Comparison of ENCODE assay signal across 16 cellular contexts in the genomic region with DNA sequence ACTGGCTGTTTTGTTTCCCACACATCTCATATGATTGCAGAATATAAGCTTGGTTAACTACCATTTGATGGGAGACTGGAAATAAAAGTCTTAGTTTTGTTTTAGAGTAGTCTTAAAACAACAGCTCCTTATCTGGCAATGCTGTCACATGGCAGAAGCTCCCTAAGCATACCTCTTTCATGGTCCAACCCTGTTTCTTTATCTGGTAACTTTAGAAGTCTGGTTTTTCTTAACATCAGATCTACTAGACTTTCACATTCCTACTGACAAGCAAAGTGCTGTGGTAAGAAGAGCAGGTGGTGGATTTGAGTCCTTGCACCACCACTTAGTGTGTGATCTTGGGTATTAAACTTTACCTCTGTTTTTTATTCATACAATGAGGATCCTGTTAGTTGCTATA.
"Had no signal": no experiment of that assay in that cellular context is flagged by ENCODE, and none has a peak within 500 bp of the region (broad histone marks: within the 10 kb centered on the region; RNA-seq: fewer than 3 reads in every experiment).

No MANE protein-coding gene starts in this region.

- H3K4me3 ChIP-seq: gastroesophageal sphincter, heart right ventricle, lung had no signal

- ATAC-seq: activated CD8-positive, alpha-beta T cell treated with anti-CD3 and anti-CD28 coated beads, Interleukin-2, amount 10 ng/mL, durations not matched to agents 7 days and 5 days; gastroesophageal sphincter; heart right ventricle; left colon; natural killer cell; stimulated activated memory B cell treated with anti-CD40 and anti-IgM and Interleukin-4, amounts not matched to agents 10 μg/mL and 1 μg/mL and 100 μg/mL, for 72 hours had no signal

- H3K27ac ChIP-seq: gastroesophageal sphincter, neutrophil had no signal

- H3K4me1 ChIP-seq: gastroesophageal sphincter had no signal

- DNase-seq: activated CD4-positive, alpha-beta T cell treated with anti-CD3 and anti-CD28 coated beads for 4 hours; activated CD8-positive, alpha-beta memory T cell treated with anti-CD3 and anti-CD28 coated beads, Interleukin-2, amount 50 U/mL, for 4 hours; activated CD8-positive, alpha-beta T cell treated with anti-CD3 and anti-CD28 coated beads, Interleukin-2, amount 10 ng/mL, durations not matched to agents 7 days and 5 days; activated effector memory CD4-positive, alpha-beta T cell treated with anti-CD3 and anti-CD28 coated beads, Interleukin-2, amount 50 U/mL, for 16 hours; activated T-cell treated with anti-CD3 and anti-CD28 coated beads, Interleukin-2, amount 50 U/mL, for 48 hours; amygdala; effector CD8-positive, alpha-beta T cell; heart right ventricle; left colon; natural killer cell; stimulated activated CD4-positive, alpha-beta T cell treated with anti-CD3 and anti-CD28 coated beads, Interleukin-2, amount 100 ng/mL, for 48 hours; T-helper 9 cell had no signal

- H3K9me3 ChIP-seq: gastroesophageal sphincter, heart right ventricle, neutrophil had no signal

- H3K27me3 ChIP-seq: gastroesophageal sphincter, heart right ventricle, neutrophil had no signal

- H3K36me3 ChIP-seq: gastroesophageal sphincter, heart right ventricle had no signal
